Comparison of ENCODE assay signal across 30 cellular contexts in genomic region chr20:56522311-56522710, GRCh38. TPM values are rescaled to one million over a fixed set of nuclear protein-coding genes. Genes with fewer than 3 reads are reported as not detected.
"Had no signal": no experiment of that assay in that cellular context is flagged by ENCODE, and none has a peak within 500 bp of the region (broad histone marks: within the 10 kb centered on the region; RNA-seq: fewer than 3 reads in every experiment).

No MANE protein-coding gene starts in this region.

- DNase-seq: activated CD4-positive, alpha-beta T cell treated with anti-CD3 and anti-CD28 coated beads for 48 hours; activated CD4-positive, alpha-beta T cell treated with anti-CD3 and anti-CD28 coated beads, Interleukin-2, amount 50 U/mL, for 48 hours; activated CD4-positive, CD25-positive, alpha-beta regulatory T cell treated with anti-CD3 and anti-CD28 coated beads, Interleukin-2, amount 50 U/mL, for 72 hours; activated CD8-positive, alpha-beta memory T cell treated with anti-CD3 and anti-CD28 coated beads, Interleukin-2, amount 10 ng/mL, durations not matched to agents 7 days and 5 days; activated effector memory CD4-positive, alpha-beta T cell treated with Interleukin-2 at 50 U/mL for 16 hours; activated naive CD4-positive, alpha-beta T cell treated with Interleukin-2 at 50 U/mL for 16 hours; activated T-cell treated with anti-CD3 and anti-CD28 coated beads, Interleukin-2, amount 50 U/mL, for 24 hours; amygdala; caudate nucleus; Karpas-422; NCI-H146; NCI-H187 treated with DMSO at 0.1 percent for 48 hours; NCI-H2107; NCI-H2171 treated with DMSO at 0.1 percent for 48 hours; NCI-H226; NCI-H526; NCI-H774; OCI-M1; Peyer's patch; Right ventricle myocardium superior; SJCRH30; T-helper 17 cell; T-helper 9 cell had no signal

- H3K4me1 Mint-ChIP-seq: WTC11 had no signal

- H3K4me3 Mint-ChIP-seq: activated CD8-positive, alpha-beta memory T cell treated with anti-CD3 and anti-CD28 coated beads, Interleukin-2, amount 10 ng/mL, durations not matched to agents 7 days and 5 days; activated naive CD8-positive, alpha-beta T cell; activated T-cell treated with anti-CD3 and anti-CD28 coated beads, Interleukin-2, amount 50 U/mL, for 24 hours; activated T-helper 1 cell treated with anti-CD3 and anti-CD28 coated beads, Interleukin-12 subunit alpha, Interleukin-12 subunit beta, Interleukin-2, Interleukin-4 antibody, amounts not matched to agents 30 ng/mL and 10 ng/mL and 1 ng/mL, durations not matched to agents 14 hours and 24 hours and 36 hours; T-helper 17 cell; WTC11 had no signal

- H3K4me1 ChIP-seq: breast epithelium, Peyer's patch, SJCRH30 had no signal

- ATAC-seq: activated CD8-positive, alpha-beta memory T cell treated with anti-CD3 and anti-CD28 coated beads, Interleukin-2, amount 10 ng/mL, durations not matched to agents 7 days and 5 days; T-helper 17 cell; WTC11 had no signal

- H3K4me3 ChIP-seq: breast epithelium, Peyer's patch, SJCRH30 had no signal

- H3K27ac Mint-ChIP-seq: activated CD8-positive, alpha-beta memory T cell treated with anti-CD3 and anti-CD28 coated beads, Interleukin-2, amount 10 ng/mL, durations not matched to agents 7 days and 5 days; activated naive CD8-positive, alpha-beta T cell; activated T-cell treated with anti-CD3 and anti-CD28 coated beads, Interleukin-2, amount 50 U/mL, for 24 hours; activated T-helper 1 cell treated with anti-CD3 and anti-CD28 coated beads, Interleukin-12 subunit alpha, Interleukin-12 subunit beta, Interleukin-2, Interleukin-4 antibody, amounts not matched to agents 30 ng/mL and 10 ng/mL and 1 ng/mL, durations not matched to agents 14 hours and 24 hours and 36 hours; T-helper 17 cell; WTC11 had no signal

- H3K27ac ChIP-seq: breast epithelium, Peyer's patch, RWPE1, SJCRH30 had no signal

- H3K27me3 Mint-ChIP-seq: activated CD8-positive, alpha-beta memory T cell treated with anti-CD3 and anti-CD28 coated beads, Interleukin-2, amount 10 ng/mL, durations not matched to agents 7 days and 5 days; activated naive CD8-positive, alpha-beta T cell; activated T-cell treated with anti-CD3 and anti-CD28 coated beads, Interleukin-2, amount 50 U/mL, for 24 hours; T-helper 17 cell had no signal

- H3K27me3 ChIP-seq: breast epithelium, Peyer's patch, SJCRH30 had no signal

RNA-seq across cellular contexts. Expression of gene FAM209A, which starts 2.2 kb away (rescaled TPM):
- total RNA-seq: cerebellum, Peyer's patch, Right ventricle myocardium superior, SJCRH30 had no signal

RNA-seq across cellular contexts. Expression of gene FAM209B, which starts 10.7 kb away (rescaled TPM):
- total RNA-seq: breast epithelium, cerebellum, NCI-H460, Peyer's patch, SJCRH30 had no signal
